ENCODE assay signal across 22 cellular contexts in the genomic region with DNA sequence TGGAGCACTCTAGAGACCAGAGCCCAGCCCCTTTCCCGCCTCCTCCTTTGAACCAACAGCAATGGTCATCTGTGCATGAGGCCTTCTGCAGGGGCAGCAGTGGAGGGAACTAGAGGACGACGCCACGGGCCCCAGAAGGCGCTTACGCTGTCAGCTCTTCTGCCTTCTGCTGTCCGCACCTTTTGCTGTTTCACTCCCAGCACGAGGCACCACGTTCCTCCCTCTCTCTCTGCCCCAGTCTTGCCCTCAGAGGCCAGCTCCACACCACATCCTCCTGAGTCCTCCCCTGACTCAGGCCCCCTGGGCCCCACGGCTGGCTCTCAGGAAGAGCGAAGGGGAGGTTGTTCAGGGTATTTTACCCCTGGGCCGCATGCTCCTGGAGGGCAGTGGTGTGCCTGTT. TPM values are rescaled to one million over a fixed set of nuclear protein-coding genes. Genes with fewer than 3 reads are reported as not detected.
A peak's percentile ranks its signal among the peaks of the same experiment; 100 is the strongest.
DNase-seq lines count a peak whose midpoint lies in the region; ATAC-seq and TF ChIP-seq lines count a peak whose summit lies in the region.
"Had no signal": no experiment of that assay in that cellular context is flagged by ENCODE, and none has a peak within 500 bp of the region (broad histone marks: within the 10 kb centered on the region; RNA-seq: fewer than 3 reads in every experiment).

No MANE protein-coding gene starts in this region.

- H3K4me2 ChIP-seq in Loucy (ENCODE audit: low read depth, low read length, poor library complexity, severe bottlenecking) (peak overlapping the region; percentile 38), osteoblast (ENCODE audit: insufficient read depth, low read length) (no peak overlapping the region)

- no peak overlapping the region for H3K4me3 ChIP-seq in Loucy (ENCODE audit: low read length, poor library complexity, severe bottlenecking)
- no peak overlapping the region for H3K4me3 ChIP-seq in esophagus squamous epithelium
- no peak overlapping the region for H3K4me3 ChIP-seq in osteoblast (ENCODE audit: insufficient read depth, low read length)

- H3K36me3 Mint-ChIP-seq in activated naive CD8-positive, alpha-beta T cell treated with anti-CD3 and anti-CD28 coated beads, Interleukin-2, amount 10 ng/mL, durations not matched to agents 7 days and 5 days = peaks cover 12% of the 10 kb centered on the region
- peaks cover 12% of the 10 kb centered on the region for H3K36me3 Mint-ChIP-seq in activated naive CD8-positive, alpha-beta T cell treated with anti-CD3 and anti-CD28 coated beads, Interleukin-2, amount 50 U/mL, for 24 hours (ENCODE audit: low read depth)
- peaks cover 6% of the 10 kb centered on the region for H3K36me3 Mint-ChIP-seq in osteocyte (ENCODE audit: unreplicated experiment)

- no peak for DNase-seq in activated naive CD8-positive, alpha-beta T cell treated with anti-CD3 and anti-CD28 coated beads, Interleukin-2, amount 10 ng/mL, durations not matched to agents 7 days and 5 days
- DNase-seq in activated naive CD8-positive, alpha-beta T cell treated with anti-CD3 and anti-CD28 coated beads, Interleukin-2, amount 50 U/mL, for 24 hours = no peak
- DNase-seq in esophagus squamous epithelium (lab: John Stamatoyannopoulos, UW) (no peak), osteoblast (ENCODE audit: insufficient read length, low spot score, missing footprints) (peak; percentile 75), caudate nucleus (lab: John Stamatoyannopoulos, UW) (no peak), osteocyte (ENCODE audit: extremely low spot score, unreplicated experiment) (no peak)
- DNase-seq: DMS153, DND-41, Karpas-422, NCI-H1105, NCI-H1436 treated with DMSO at 0.1 percent for 48 hours, NCI-H1930, NCI-H2107, NCI-H526 treated with DMSO at 0.1 percent for 48 hours, SHP77 had no signal

- no peaks in the 10 kb centered on the region for H3F3A ChIP-seq in Loucy (ENCODE audit: low read depth)

- H3K9ac ChIP-seq in Loucy (ENCODE audit: low read depth, low read length, poor library complexity, severe bottlenecking) = peak overlapping the region; percentile 19

- H3K27ac ChIP-seq in esophagus squamous epithelium = peak overlapping the region in 3 of 4 donors; percentile 39 to 65 (median 48)
- no peak overlapping the region for H3K27ac ChIP-seq in osteoblast (ENCODE audit: low read depth, low read length)
- no peak overlapping the region for H3K27ac ChIP-seq in caudate nucleus (ENCODE audit: low read depth, low read length)
- H3K27ac ChIP-seq: 22Rv1, HL-60, RWPE1 had no signal

- H3K79me2 ChIP-seq in Loucy (ENCODE audit: insufficient read depth, low read length) (no peaks in the 10 kb centered on the region), osteoblast (ENCODE audit: insufficient read depth, low read length) (no peaks in the 10 kb centered on the region)

- H3K9me3 Mint-ChIP-seq in activated naive CD8-positive, alpha-beta T cell treated with anti-CD3 and anti-CD28 coated beads, Interleukin-2, amount 10 ng/mL, durations not matched to agents 7 days and 5 days = peaks cover 9% of the 10 kb centered on the region
- peaks cover 9% of the 10 kb centered on the region for H3K9me3 Mint-ChIP-seq in activated naive CD8-positive, alpha-beta T cell treated with anti-CD3 and anti-CD28 coated beads, Interleukin-2, amount 50 U/mL, for 24 hours
- H3K9me3 Mint-ChIP-seq in osteocyte (ENCODE audit: unreplicated experiment) = no peaks in the 10 kb centered on the region

- no peaks in the 10 kb centered on the region for H3K9me2 ChIP-seq in Loucy (replicated peaks; ENCODE audit: low read depth, low read length)

- H3K27ac Mint-ChIP-seq in activated naive CD8-positive, alpha-beta T cell treated with anti-CD3 and anti-CD28 coated beads, Interleukin-2, amount 10 ng/mL, durations not matched to agents 7 days and 5 days = peak overlapping the region; percentile 24
- no peak overlapping the region for H3K27ac Mint-ChIP-seq in activated naive CD8-positive, alpha-beta T cell treated with anti-CD3 and anti-CD28 coated beads, Interleukin-2, amount 50 U/mL, for 24 hours
- H3K27ac Mint-ChIP-seq in osteocyte (ENCODE audit: unreplicated experiment) = no peak overlapping the region
- H3K27ac Mint-ChIP-seq: B cell had no signal

- H3K36me3 ChIP-seq in Loucy (ENCODE audit: insufficient read depth, low read length) = peaks cover 17% of the 10 kb centered on the region; the same call in 1 of the 2 replicates
- H3K36me3 ChIP-seq in esophagus squamous epithelium = peaks cover 0 to 59% (median 5%) of the 10 kb centered on the region in 3 donors
- peaks cover 3% of the 10 kb centered on the region for H3K36me3 ChIP-seq in osteoblast (ENCODE audit: insufficient read depth, low read length)

- no peak for TF ChIP-seq CTCF in Loucy (conservative IDR thresholded peaks at IDR 0.05; ENCODE audit: low read length)
- no peak for TF ChIP-seq CTCF in esophagus squamous epithelium (IDR thresholded peaks at IDR 0.05)
- TF ChIP-seq CTCF in osteoblast (IDR thresholded peaks at IDR 0.05; ENCODE audit: extremely low read depth, low read depth, low read length) = no peak
- TF ChIP-seq CTCF in osteocyte (IDR thresholded peaks at IDR 0.05) = no peak

- no peaks in the 10 kb centered on the region for H4K20me1 ChIP-seq in Loucy (ENCODE audit: insufficient read depth, low read length, poor library complexity, severe bottlenecking)
- no peaks in the 10 kb centered on the region for H4K20me1 ChIP-seq in osteoblast (ENCODE audit: insufficient read depth, low read length)

- no peaks in the 10 kb centered on the region for H3K9me3 ChIP-seq in Loucy (ENCODE audit: insufficient read depth, low read depth, low read length)
- H3K9me3 ChIP-seq in esophagus squamous epithelium = no peaks in the 10 kb centered on the region
- H3K9me3 ChIP-seq in osteoblast (ENCODE audit: low read depth, low read length) = no peaks in the 10 kb centered on the region

- no peak overlapping the region for H3K4me3 Mint-ChIP-seq in activated naive CD8-positive, alpha-beta T cell treated with anti-CD3 and anti-CD28 coated beads, Interleukin-2, amount 10 ng/mL, durations not matched to agents 7 days and 5 days
- no peak overlapping the region for H3K4me3 Mint-ChIP-seq in activated naive CD8-positive, alpha-beta T cell treated with anti-CD3 and anti-CD28 coated beads, Interleukin-2, amount 50 U/mL, for 24 hours
- no peak overlapping the region for H3K4me3 Mint-ChIP-seq in osteocyte (ENCODE audit: unreplicated experiment)
- H3K4me3 Mint-ChIP-seq: B cell had no signal

- H3K27me3 Mint-ChIP-seq in activated naive CD8-positive, alpha-beta T cell treated with anti-CD3 and anti-CD28 coated beads, Interleukin-2, amount 10 ng/mL, durations not matched to agents 7 days and 5 days = peaks cover 3% of the 10 kb centered on the region
- H3K27me3 Mint-ChIP-seq in activated naive CD8-positive, alpha-beta T cell treated with anti-CD3 and anti-CD28 coated beads, Interleukin-2, amount 50 U/mL, for 24 hours = no peaks in the 10 kb centered on the region
- H3K27me3 Mint-ChIP-seq in osteocyte (ENCODE audit: unreplicated experiment) = peaks cover 2% of the 10 kb centered on the region
- H3K27me3 Mint-ChIP-seq: B cell had no signal

- no peak for TF ChIP-seq POLR2A in esophagus squamous epithelium (IDR thresholded peaks at IDR 0.05)

- H3K27me3 ChIP-seq in Loucy (ENCODE audit: insufficient read depth, low read length, poor library complexity, severe bottlenecking) (no peaks in the 10 kb centered on the region), esophagus squamous epithelium (peaks cover 0 to 21% (median 0%) of the 10 kb centered on the region in 4 donors), osteoblast (ENCODE audit: insufficient read depth, low read length) (peaks cover 25% of the 10 kb centered on the region)

- H3K4me1 ChIP-seq in Loucy (ENCODE audit: insufficient read depth, low read length, poor library complexity, severe bottlenecking) (peaks cover 9% of the 10 kb centered on the region), esophagus squamous epithelium (peaks cover 0 to 26% (median 0%) of the 10 kb centered on the region in 3 donors), osteoblast (ENCODE audit: insufficient read depth, low read length) (no peaks in the 10 kb centered on the region)

- POLR2A ChIA-PET in activated naive CD8-positive, alpha-beta T cell treated with anti-CD3 and anti-CD28 coated beads, Interleukin-2, amount 10 ng/mL, durations not matched to agents 7 days and 5 days (lab: Charles Lee) = no interaction called here

- H2AFZ ChIP-seq in Loucy (ENCODE audit: low read length) = no peak overlapping the region
- no peak overlapping the region for H2AFZ ChIP-seq in osteoblast (ENCODE audit: low read length)

- 76 to 82% methylated on average over 5 to 10 of the region's 12 CpGs for WGBS in esophagus squamous epithelium, 2 donors

- no peak for ATAC-seq in activated naive CD8-positive, alpha-beta T cell treated with anti-CD3 and anti-CD28 coated beads, Interleukin-2, amount 10 ng/mL, durations not matched to agents 7 days and 5 days (ENCODE audit: low read depth)
- ATAC-seq in activated naive CD8-positive, alpha-beta T cell treated with anti-CD3 and anti-CD28 coated beads, Interleukin-2, amount 50 U/mL, for 24 hours = no peak
- no peak for ATAC-seq in GM19452 (IDR thresholded peaks at IDR 0.05; ENCODE audit: unreplicated experiment)
- ATAC-seq: Panc1 had no signal

- intact Hi-C loops in esophagus squamous epithelium (cut with DNase I) = no loop called here

- H3K4me1 Mint-ChIP-seq in activated naive CD8-positive, alpha-beta T cell treated with anti-CD3 and anti-CD28 coated beads, Interleukin-2, amount 10 ng/mL, durations not matched to agents 7 days and 5 days = no peaks in the 10 kb centered on the region
- H3K4me1 Mint-ChIP-seq in activated naive CD8-positive, alpha-beta T cell treated with anti-CD3 and anti-CD28 coated beads, Interleukin-2, amount 50 U/mL, for 24 hours = no peaks in the 10 kb centered on the region
- no peaks in the 10 kb centered on the region for H3K4me1 Mint-ChIP-seq in osteocyte (ENCODE audit: unreplicated experiment)
- H3K4me1 Mint-ChIP-seq: B cell had no signal

RNA-seq across cellular contexts. Expression of a gene that starts 15.5 kb away (rescaled TPM):
- total RNA-seq in activated naive CD8-positive, alpha-beta T cell treated with anti-CD3 and anti-CD28 coated beads, Interleukin-2, amount 10 ng/mL, durations not matched to agents 7 days and 5 days = 10 to 100 TPM; 31.8 to 32.4 TPM
- 10 to 100 TPM; 45.2 to 59.5 (median 52.3) TPM for total RNA-seq in esophagus squamous epithelium
- total RNA-seq in osteoblast = 34.4 and 35.7 TPM in 2 replicates
- 19.5 and 20.6 TPM in 2 replicates for total RNA-seq in osteocyte

RNA-seq across cellular contexts. Expression of a gene that starts 15.8 kb away (rescaled TPM):
- 10 to 100 TPM; 22.4 to 22.6 TPM for total RNA-seq in activated naive CD8-positive, alpha-beta T cell treated with anti-CD3 and anti-CD28 coated beads, Interleukin-2, amount 10 ng/mL, durations not matched to agents 7 days and 5 days
- total RNA-seq in esophagus squamous epithelium (10 to 100 TPM; 38.9 to 62.6 (median 46.4) TPM), osteoblast (31.1 and 31.2 TPM in 2 replicates), osteocyte (10.5 and 13.0 TPM in 2 replicates)

Comparison
In these comparisons a context has a peak if more than half of its experiments do, and no peak if none do; other contexts are left out.
1. H3K27ac ChIP-seq: peak in esophagus squamous epithelium (3 of 4); none in osteoblast (single experiment) and caudate nucleus (single experiment).